ENCODE assay signal across 12 cellular contexts in genomic region chr10:79433324-79434222, GRCh38. TPM values are rescaled to one million over a fixed set of nuclear protein-coding genes. Genes with fewer than 3 reads are reported as not detected.
DNase-seq lines count a peak whose midpoint lies in the region; ATAC-seq, FAIRE-seq and TF ChIP-seq lines count a peak whose summit lies in the region.
"Had no signal": no experiment of that assay in that cellular context is flagged by ENCODE, and none has a peak within 500 bp of the region (broad histone marks: within the 10 kb centered on the region; RNA-seq: fewer than 3 reads in every experiment).

No MANE protein-coding gene starts in this region.

- no peak for DNase-seq in PC-9
- no peak for DNase-seq in lower lobe of right lung
- no peak for DNase-seq in GM12891 (ENCODE audit: insufficient read length, low spot score)
- DNase-seq in activated naive CD4-positive, alpha-beta T cell treated with Interleukin-2 at 50 U/mL for 16 hours, result no peak
- no peak for DNase-seq in G401 (ENCODE audit: low spot score)
- DNase-seq: kidney glomerular epithelial cell; stimulated activated CD4-positive, alpha-beta T cell treated with anti-CD3 and anti-CD28 coated beads, Interleukin-1b, Interleukin-23, amount 100 ng/mL, for 48 hours had no signal

- ATAC-seq in lower lobe of right lung, result no peak
- ATAC-seq in GM21515 (IDR thresholded peaks at IDR 0.05; ENCODE audit: unreplicated experiment), result no peak
- ATAC-seq: Panc1 had no signal

- no peak for FAIRE-seq in GM12891 (lab: Jason Lieb, UNC)

- peak overlapping the region in 4 of 5 donors; percentile 25 to 80 (median 51) for H3K9ac ChIP-seq in subcutaneous abdominal adipose tissue (ENCODE audit: low read length in 5 of 5)

- H3K9me2 ChIP-seq in PC-9 (ENCODE audit: insufficient read depth), result no peaks in the 10 kb centered on the region

- in situ Hi-C loops in G401 (cut with HindIII; ENCODE audit: low sequenced_read_pairs), result no loop called here

- TF ChIP-seq POLR2A in GM12891 (IDR thresholded peaks at IDR 0.05; ENCODE audit: low read depth, low read length), result no peak

- H3K9me3 ChIP-seq in PC-9 (ENCODE audit: insufficient read depth, low read depth) (no peaks in the 10 kb centered on the region), lower lobe of right lung (no peaks in the 10 kb centered on the region), subcutaneous abdominal adipose tissue (ENCODE audit: control insufficient read depth in 5 of 5, low read length in 5 of 5) (no peaks in the 10 kb centered on the region)

- intact Hi-C loops in PC-9 (cut with micrococcal nuclease; ENCODE audit: unreplicated experiment), result loop anchor here (2.0 kb wide), 1 partner anchor 59 kb away; no protein-coding TSS in a partner anchor
- intact Hi-C loops in lower lobe of right lung (cut with DNase I), result no loop called here

- H3K4me2 ChIP-seq in PC-9, result peak overlapping the region; percentile 72

- no peak overlapping the region for H2AFZ ChIP-seq in PC-9

- H3F3A ChIP-seq in PC-9 (ENCODE audit: insufficient read depth, low read depth), result peaks cover 18% of the 10 kb centered on the region

- H3K4me1 ChIP-seq in PC-9 (replicated peaks; ENCODE audit: insufficient read depth) (peaks cover 52% of the 10 kb centered on the region), lower lobe of right lung (peaks cover 59% of the 10 kb centered on the region), subcutaneous abdominal adipose tissue (ENCODE audit: control insufficient read depth in 5 of 5, insufficient read depth in 5 of 5, low read length in 5 of 5) (peaks cover 31 to 81% (median 75%) of the 10 kb centered on the region in 5 donors)

- peak overlapping the region; percentile 93 for H3K27ac ChIP-seq in PC-9
- peak overlapping the region; percentile 72 for H3K27ac ChIP-seq in cingulate gyrus (ENCODE audit: low read depth, low read length)
- H3K27ac ChIP-seq in lower lobe of right lung, result peak overlapping the region; percentile 18
- H3K27ac ChIP-seq in subcutaneous abdominal adipose tissue (ENCODE audit: low read depth, low read length), result peak overlapping the region; percentile 99
- H3K27ac ChIP-seq: HL-60 had no signal

- CTCF ChIA-PET in PC-9 (lab: Charles Lee), result no interaction called here

- peaks cover 23% of the 10 kb centered on the region; the same call in 1 of the 2 replicates for H3K79me2 ChIP-seq in PC-9 (ENCODE audit: low read depth)

- POLR2A ChIA-PET in PC-9 (lab: Charles Lee; ENCODE audit: unreplicated experiment), result no interaction called here

- no peaks in the 10 kb centered on the region for H4K20me1 ChIP-seq in PC-9 (ENCODE audit: insufficient read depth)

- TF ChIP-seq CTCF in PC-9 (conservative IDR thresholded peaks at IDR 0.05) (no peak), lower lobe of right lung (IDR thresholded peaks at IDR 0.05) (no peak)

- H3K36me3 ChIP-seq in PC-9 (ENCODE audit: low read depth) (no peaks in the 10 kb centered on the region), lower lobe of right lung (peaks cover 55% of the 10 kb centered on the region), subcutaneous abdominal adipose tissue (ENCODE audit: control insufficient read depth in 5 of 5, insufficient read depth in 5 of 5, low read length in 5 of 5) (peaks cover 0 to 65% (median 48%) of the 10 kb centered on the region in 5 donors)

- H3K4me3 ChIP-seq in PC-9 (peak overlapping the region; percentile 43; the same call in 1 of the 2 replicates), lower lobe of right lung (no peak overlapping the region), subcutaneous abdominal adipose tissue (ENCODE audit: low read depth in 1 of 5, low read length in 5 of 5) (no peak overlapping the region)

- no TSS peak for BruUV-seq in PC-9 (replicated peaks; lab: Mats Ljungman, UMichigan)

- H3K27me3 ChIP-seq in PC-9 (ENCODE audit: insufficient read depth, low read depth) (no peaks in the 10 kb centered on the region), lower lobe of right lung (ENCODE audit: low read depth) (no peaks in the 10 kb centered on the region), subcutaneous abdominal adipose tissue (ENCODE audit: control insufficient read depth in 5 of 5, insufficient read depth in 4 of 5, low read length in 5 of 5) (no peaks in the 10 kb centered on the region)

TF ChIP-seq in GM12891, 5 proteins besides CTCF, POLR2A, EP300 and RAD21:
- TF ChIP-seq POLR2AphosphoS5 (IDR thresholded peaks at IDR 0.05; ENCODE audit: low read depth, low read length) (no peak), PAX5 (IDR thresholded peaks at IDR 0.05; ENCODE audit: insufficient read depth, low read length, severe bottlenecking) (no peak), SPI1 (IDR thresholded peaks at IDR 0.05; ENCODE audit: low read depth, low read length) (no peak)
TF ChIP-seq in GM12891: peak in this region for 0.

RNA-seq across cellular contexts. Expression of gene ZCCHC24, which starts 11.9 kb away (rescaled TPM):
- total RNA-seq in PC-9 (2021), result 6.0 and 6.3 TPM in 2 replicates
- total RNA-seq in lower lobe of right lung, result 34.7 TPM
- polyA plus RNA-seq in GM12891 (2012; ENCODE audit: low read depth, missing spikeins), result 0.06 TPM
- 6.8 and 10.8 TPM in 2 replicates for total RNA-seq in G401 (2014; rRNA removed; shearing (Covaris generic))

Comparison
In these comparisons a context has a peak if more than half of its experiments do, and no peak if none do; other contexts are left out.
1. H3K27ac ChIP-seq: peak in every context shown above with its lines; median percentile 99 in subcutaneous abdominal adipose tissue; 93 in PC-9; 72 in cingulate gyrus; 18 in lower lobe of right lung.